ENCODE assay signal across 8 cellular contexts in genomic region chr11:134207538-134208239, GRCh38. TPM values are rescaled to one million over a fixed set of nuclear protein-coding genes. Genes with fewer than 3 reads are reported as not detected.
A peak's percentile ranks its signal among the peaks of the same experiment; 100 is the strongest.
DNase-seq lines count a peak whose midpoint lies in the region; ATAC-seq and TF ChIP-seq lines count a peak whose summit lies in the region.

No MANE protein-coding gene starts in this region.

- H3K4me3 ChIP-seq in GM12875 (ENCODE audit: low read depth, low read length), result no peak overlapping the region

- no peak for DNase-seq in RWPE1 (ENCODE audit: low spot score)
- peak; percentile 66 for DNase-seq in activated naive CD8-positive, alpha-beta T cell treated with anti-CD3 and anti-CD28 coated beads, Interleukin-2, amount 10 ng/mL, durations not matched to agents 7 days and 5 days
- DNase-seq in kidney tubule cell (ENCODE audit: low spot score), result peak; percentile 20
- peak; percentile 33 to 46 for DNase-seq in stimulated activated CD8-positive, alpha-beta memory T cell treated with anti-CD3 and anti-CD28 coated beads, Interleukin-2, amount 100 ng/mL, for 48 hours (ENCODE audit: low read depth in 2 of 2)
- DNase-seq in NCI-H510A treated with DMSO at 0.1 percent for 48 hours (lab: John Stamatoyannopoulos, UW), result no peak

- POLR2A ChIA-PET in RWPE1 (lab: Yijun Ruan, JAX; ENCODE audit: low non-redundant PET), result no interaction called here
- POLR2A ChIA-PET in activated naive CD8-positive, alpha-beta T cell treated with anti-CD3 and anti-CD28 coated beads, Interleukin-2, amount 10 ng/mL, durations not matched to agents 7 days and 5 days (lab: Charles Lee), result interaction anchor here (0.7 to 1.8 kb wide), 5 partner anchors 11 to 579 kb away, joined by 3 to 10 read pairs (median 6); partner anchors contain the start of genes GLB1L3, NCAPD3 and VPS26B

- H3K27ac Mint-ChIP-seq in activated naive CD8-positive, alpha-beta T cell treated with anti-CD3 and anti-CD28 coated beads, Interleukin-2, amount 10 ng/mL, durations not matched to agents 7 days and 5 days, result no peak overlapping the region

- H3K4me1 Mint-ChIP-seq in activated naive CD8-positive, alpha-beta T cell treated with anti-CD3 and anti-CD28 coated beads, Interleukin-2, amount 10 ng/mL, durations not matched to agents 7 days and 5 days, result peaks cover 3% of the 10 kb centered on the region

- H3K27ac ChIP-seq in RWPE1, result no peak overlapping the region

- no peaks in the 10 kb centered on the region for H3K9me3 Mint-ChIP-seq in activated naive CD8-positive, alpha-beta T cell treated with anti-CD3 and anti-CD28 coated beads, Interleukin-2, amount 10 ng/mL, durations not matched to agents 7 days and 5 days

- peaks cover 30% of the 10 kb centered on the region for H3K36me3 Mint-ChIP-seq in activated naive CD8-positive, alpha-beta T cell treated with anti-CD3 and anti-CD28 coated beads, Interleukin-2, amount 10 ng/mL, durations not matched to agents 7 days and 5 days

- H3K4me3 Mint-ChIP-seq in activated naive CD8-positive, alpha-beta T cell treated with anti-CD3 and anti-CD28 coated beads, Interleukin-2, amount 10 ng/mL, durations not matched to agents 7 days and 5 days, result no peak overlapping the region

- no peak for ATAC-seq in activated naive CD8-positive, alpha-beta T cell treated with anti-CD3 and anti-CD28 coated beads, Interleukin-2, amount 10 ng/mL, durations not matched to agents 7 days and 5 days (ENCODE audit: low read depth)
- ATAC-seq in HG03378 (IDR thresholded peaks at IDR 0.05; ENCODE audit: unreplicated experiment), result no peak
- no peak for ATAC-seq in GM18868 (IDR thresholded peaks at IDR 0.05; ENCODE audit: unreplicated experiment)

- CTCF ChIA-PET in RWPE1 (lab: Yijun Ruan, JAX), result interaction anchor here (0.5 to 1.1 kb wide), 4 partner anchors 12 to 148 kb away, joined by 3 to 5 read pairs (median 4); no protein-coding TSS in a partner anchor

- no peaks in the 10 kb centered on the region for H3K27me3 Mint-ChIP-seq in activated naive CD8-positive, alpha-beta T cell treated with anti-CD3 and anti-CD28 coated beads, Interleukin-2, amount 10 ng/mL, durations not matched to agents 7 days and 5 days

- peak; percentile 59 for TF ChIP-seq CTCF in GM12875 (IDR thresholded peaks at IDR 0.05; ENCODE audit: borderline replicate concordance, insufficient read depth, low read depth, low read length)
- TF ChIP-seq CTCF in RWPE1 (conservative IDR thresholded peaks at IDR 0.05; ENCODE audit: low read depth), result peak; percentile 72

RNA-seq across cellular contexts. Expression of gene NCAPD3, which starts 16.1 kb away (rescaled TPM):
- 100 to 1,000 TPM; 114 to 115 TPM for total RNA-seq in activated naive CD8-positive, alpha-beta T cell treated with anti-CD3 and anti-CD28 coated beads, Interleukin-2, amount 10 ng/mL, durations not matched to agents 7 days and 5 days

RNA-seq across cellular contexts. Expression of gene VPS26B, which starts 16.8 kb away (rescaled TPM):
- 10 to 100 TPM; 75.8 to 76.3 TPM for total RNA-seq in activated naive CD8-positive, alpha-beta T cell treated with anti-CD3 and anti-CD28 coated beads, Interleukin-2, amount 10 ng/mL, durations not matched to agents 7 days and 5 days

RNA-seq across cellular contexts. Expression of gene THYN1, which starts 45.5 kb away (rescaled TPM):
- total RNA-seq in activated naive CD8-positive, alpha-beta T cell treated with anti-CD3 and anti-CD28 coated beads, Interleukin-2, amount 10 ng/mL, durations not matched to agents 7 days and 5 days, result 10 to 100 TPM; 65.8 to 66.8 TPM

RNA-seq across cellular contexts. Expression of gene ACAD8, which starts 45.7 kb away (rescaled TPM):
- 10 to 100 TPM; 29.0 to 29.5 TPM for total RNA-seq in activated naive CD8-positive, alpha-beta T cell treated with anti-CD3 and anti-CD28 coated beads, Interleukin-2, amount 10 ng/mL, durations not matched to agents 7 days and 5 days

Comparison
In these comparisons a context has a peak if more than half of its experiments do, and no peak if none do; other contexts are left out.
1. DNase-seq: peak in activated naive CD8-positive, alpha-beta T cell treated with anti-CD3 and anti-CD28 coated beads, Interleukin-2, amount 10 ng/mL, durations not matched to agents 7 days and 5 days (single experiment), kidney tubule cell (single experiment) and stimulated activated CD8-positive, alpha-beta memory T cell treated with anti-CD3 and anti-CD28 coated beads, Interleukin-2, amount 100 ng/mL, for 48 hours (2 of 2); none in RWPE1 (single experiment) and NCI-H510A treated with DMSO at 0.1 percent for 48 hours (single experiment).